ENCODE assay signal across 18 cellular contexts in genomic region chr22:22604326-22605073, GRCh38. TPM values are rescaled to one million over a fixed set of nuclear protein-coding genes. Genes with fewer than 3 reads are reported as not detected.
DNase-seq lines count a peak whose midpoint lies in the region; ATAC-seq and TF ChIP-seq lines count a peak whose summit lies in the region.
"Had no signal": no experiment of that assay in that cellular context is flagged by ENCODE, and none has a peak within 500 bp of the region (broad histone marks: within the 10 kb centered on the region; RNA-seq: fewer than 3 reads in every experiment).

No MANE protein-coding gene starts in this region.

- DNase-seq in OCI-LY7 (ENCODE audit: low spot score) (peak; percentile 64), glutamatergic neuron (no peak), foreskin melanocyte (no peak)
- DNase-seq: CD4-positive, CD25-positive, alpha-beta regulatory T cell; DMS53; KBM-7; NCI-H1930; NCI-H2171; NCI-H446 treated with DMSO at 0.1 percent for 48 hours; NCI-H748 treated with DMSO at 0.1 percent for 48 hours; SHP77 treated with DMSO at 0.1 percent for 48 hours had no signal

- peaks cover 49% of the 10 kb centered on the region for H3K4me1 ChIP-seq in BLaER1
- peaks cover 29% of the 10 kb centered on the region for H3K4me1 ChIP-seq in OCI-LY7 (ENCODE audit: insufficient read depth, low read length, poor library complexity, severe bottlenecking)
- H3K4me1 ChIP-seq: A549 had no signal

- H3K4me3 Mint-ChIP-seq in glutamatergic neuron (ENCODE audit: unreplicated experiment), result no peak overlapping the region
- H3K4me3 Mint-ChIP-seq: CD4-positive, CD25-positive, alpha-beta regulatory T cell had no signal

- H3K9ac ChIP-seq in BLaER1, result no peak overlapping the region; the same call in 1 of the 2 replicates

- H3K4me1 Mint-ChIP-seq in glutamatergic neuron (ENCODE audit: low read depth, unreplicated experiment), result peaks cover 13% of the 10 kb centered on the region

- no peaks in the 10 kb centered on the region for H4K20me1 ChIP-seq in BLaER1
- H4K20me1 ChIP-seq in OCI-LY7 (ENCODE audit: insufficient read depth, low read length), result no peaks in the 10 kb centered on the region

- intact Hi-C loops in OCI-LY7 (cut with micrococcal nuclease; ENCODE audit: unreplicated experiment), result no loop called here

- ATAC-seq in GM21723 (IDR thresholded peaks at IDR 0.05; ENCODE audit: unreplicated experiment) (peak; percentile 19), GM18907 (IDR thresholded peaks at IDR 0.05; ENCODE audit: unreplicated experiment) (no peak), HG03045 (IDR thresholded peaks at IDR 0.05; ENCODE audit: unreplicated experiment) (no peak), GM21528 (IDR thresholded peaks at IDR 0.05; ENCODE audit: low FRiP score, unreplicated experiment) (no peak)
- ATAC-seq: A549 had no signal

- peaks cover 7% of the 10 kb centered on the region for H3K9me3 Mint-ChIP-seq in glutamatergic neuron (ENCODE audit: unreplicated experiment)

- H3K36me3 ChIP-seq in BLaER1 (no peaks in the 10 kb centered on the region), OCI-LY7 (ENCODE audit: insufficient read depth, low read length) (no peaks in the 10 kb centered on the region)

- H3K27ac Mint-ChIP-seq in glutamatergic neuron (ENCODE audit: unreplicated experiment), result peak overlapping the region; percentile 11
- H3K27ac Mint-ChIP-seq: CD4-positive, CD25-positive, alpha-beta regulatory T cell had no signal

- peak overlapping the region; percentile 1 for H3K4me3 ChIP-seq in BLaER1
- H3K4me3 ChIP-seq in OCI-LY7 (ENCODE audit: low read depth, low read length, poor library complexity, severe bottlenecking), result peak overlapping the region; percentile 25
- H3K4me3 ChIP-seq: A549 had no signal

- no peaks in the 10 kb centered on the region for H3K79me2 ChIP-seq in OCI-LY7 (ENCODE audit: insufficient read depth, low read depth, low read length)

- no TSS peak for BruUV-seq in OCI-LY7 (replicated peaks; lab: Mats Ljungman, UMichigan)

- POLR2A ChIA-PET in OCI-LY7 (lab: Charles Lee), result interaction anchor here (0.6 kb wide), 1 partner anchor 180 kb away, joined by 3 read pairs; no protein-coding TSS in a partner anchor

- no peak overlapping the region for H2AFZ ChIP-seq in OCI-LY7 (ENCODE audit: low read length)

- H3K9me3 ChIP-seq in BLaER1, result peaks cover 8% of the 10 kb centered on the region
- H3K9me3 ChIP-seq in OCI-LY7 (ENCODE audit: low read length), result peaks cover 3% of the 10 kb centered on the region; the same call in 1 of the 2 replicates
- H3K9me3 ChIP-seq: A549 had no signal

- H3K9me2 ChIP-seq in OCI-LY7 (ENCODE audit: insufficient read depth, low read length), result no peaks in the 10 kb centered on the region

- no peaks in the 10 kb centered on the region for H3K27me3 Mint-ChIP-seq in glutamatergic neuron (ENCODE audit: unreplicated experiment)

- CTCF ChIA-PET in OCI-LY7 (lab: Charles Lee; ENCODE audit: unreplicated experiment), result interaction anchor here (0.6 kb wide), 1 partner anchor 228 kb away, joined by 4 read pairs; no protein-coding TSS in a partner anchor

- H3K27me3 ChIP-seq in BLaER1, result no peaks in the 10 kb centered on the region

- H3K4me2 ChIP-seq in BLaER1 (peak overlapping the region; percentile 84), OCI-LY7 (ENCODE audit: low read length) (peak overlapping the region; percentile 72)
- H3K4me2 ChIP-seq: A549 had no signal

- 0 out of 2 replicates have a peak, but pooled peaks have one; percentile 28 for TF ChIP-seq CTCF in OCI-LY7 (conservative IDR thresholded peaks at IDR 0.05; ENCODE audit: low read length)
- TF ChIP-seq CTCF in glutamatergic neuron (IDR thresholded peaks at IDR 0.05; ENCODE audit: partially characterized antibody, unreplicated experiment), result no peak

- H3K36me3 Mint-ChIP-seq in glutamatergic neuron (ENCODE audit: unreplicated experiment), result peaks cover 4% of the 10 kb centered on the region
- H3K36me3 Mint-ChIP-seq: CD4-positive, CD25-positive, alpha-beta regulatory T cell had no signal

- H3K27ac ChIP-seq in BLaER1 (peak overlapping the region; percentile 62), OCI-LY7 (ENCODE audit: low read depth, low read length, poor library complexity, severe bottlenecking) (peak overlapping the region; percentile 63)
- H3K27ac ChIP-seq: A549 had no signal

RNA-seq across cellular contexts. Expression of gene GGTLC2, which starts 39.9 kb away (rescaled TPM):
- total RNA-seq in OCI-LY7 (2014; rRNA removed; shearing (Covaris generic)), result not detected in 2 replicates
- total RNA-seq in OCI-LY7 (2022) (not detected in 2 replicates), glutamatergic neuron (ENCODE audit: unreplicated experiment) (not detected)
- total RNA-seq: CD4-positive, CD25-positive, alpha-beta regulatory T cell; MCF 10A had no signal

RNA-seq across cellular contexts. Expression of gene PRAME, which starts 45.4 kb away (rescaled TPM):
- 0.28 and 0.70 TPM in 2 replicates for total RNA-seq in OCI-LY7 (2014; rRNA removed; shearing (Covaris generic))
- total RNA-seq in OCI-LY7 (2022), result not detected in 2 replicates
- 1.9 TPM for total RNA-seq in glutamatergic neuron (ENCODE audit: unreplicated experiment)
- total RNA-seq: CD4-positive, CD25-positive, alpha-beta regulatory T cell; MCF 10A had no signal
